In genomic region chr20:17014967-17015366, GRCh38 we compare ENCODE assay signal across 22 cellular contexts.
"Had no signal": no experiment of that assay in that cellular context is flagged by ENCODE, and none has a peak within 500 bp of the region (broad histone marks: within the 10 kb centered on the region; RNA-seq: fewer than 3 reads in every experiment).

No MANE protein-coding gene starts in this region.

- H3K27ac ChIP-seq: colonic mucosa, epithelial cell of prostate, esophagus squamous epithelium, WERI-Rb-1 had no signal

- H3K27me3 ChIP-seq: colonic mucosa, esophagus squamous epithelium had no signal

- DNase-seq: activated B cell treated with CpG ODN at 0.5 μM for 24 hours; activated CD4-positive, alpha-beta T cell treated with anti-CD3 and anti-CD28 coated beads for 48 hours; activated CD4-positive, alpha-beta T cell treated with anti-CD3 and anti-CD28 coated beads, Interleukin-2, amount 50 U/mL, for 1 hour; activated CD4-positive, alpha-beta T cell treated with anti-CD3 and anti-CD28 coated beads, Interleukin-2, amount 50 U/mL, for 48 hours; activated CD8-positive, alpha-beta memory T cell treated with anti-CD3 and anti-CD28 coated beads for 24 hours; activated CD8-positive, alpha-beta T cell treated with anti-CD3 and anti-CD28 coated beads for 36 hours; activated effector memory CD4-positive, alpha-beta T cell treated with Interleukin-2 at 50 U/mL for 16 hours; activated gamma-delta T cell treated with Interleukin-2 at 50 U/mL for 16 hours; activated naive CD4-positive, alpha-beta T cell treated with anti-CD3 and anti-CD28 coated beads, Interleukin-2, amount 50 U/mL, for 16 hours; activated naive CD4-positive, alpha-beta T cell treated with Interleukin-2 at 50 U/mL for 16 hours; activated T-cell treated with anti-CD3 and anti-CD28 coated beads, Interleukin-2, amount 50 U/mL, for 4 hours; amniotic stem cell; cerebellar nuclear complex; colonic mucosa; effector CD8-positive, alpha-beta T cell; esophagus squamous epithelium; T-helper 17 cell; T1000; WERI-Rb-1 had no signal

- H3K9me3 ChIP-seq: colonic mucosa, esophagus squamous epithelium had no signal

- ATAC-seq: activated CD4-positive, CD25-positive, alpha-beta regulatory T cell treated with anti-CD3 and anti-CD28 coated beads, Interleukin-2, amount 50 U/mL, for 24 hours; activated CD8-positive, alpha-beta T cell treated with anti-CD3 and anti-CD28 coated beads for 36 hours; activated T-cell treated with anti-CD3 and anti-CD28 coated beads, Interleukin-2, amount 50 U/mL, for 4 hours; activated T-helper 17 cell treated with anti-CD3 and anti-CD28 coated beads, Interleukin-2, amount 50 U/mL, for 72 hours; T-helper 17 cell had no signal

- H3K36me3 ChIP-seq: colonic mucosa, esophagus squamous epithelium, WERI-Rb-1 had no signal

- H3K4me3 ChIP-seq: colonic mucosa, esophagus squamous epithelium had no signal

- H3K4me1 ChIP-seq: colonic mucosa, esophagus squamous epithelium had no signal
